ENCODE assay signal across 16 cellular contexts in the genomic region with DNA sequence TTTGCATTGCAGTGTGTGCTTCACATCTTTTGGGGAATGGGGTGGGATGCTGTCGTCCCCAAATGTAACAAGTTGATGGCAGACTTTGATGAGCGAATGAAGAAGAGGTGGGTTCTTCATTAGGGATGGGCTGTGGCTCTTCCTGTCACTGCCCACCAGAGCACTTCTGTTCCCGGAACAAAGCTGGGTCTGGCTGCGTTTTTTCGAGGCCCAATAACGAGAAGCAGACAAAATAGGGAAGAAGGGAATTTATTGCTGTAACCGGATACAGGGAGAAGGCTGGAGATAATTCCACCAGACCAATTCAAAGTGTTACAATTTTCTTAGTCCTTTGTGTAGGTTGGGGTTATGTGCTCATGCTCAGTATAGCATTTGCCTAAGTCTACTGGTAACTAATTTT.
DNase-seq lines count a peak whose midpoint lies in the region; ATAC-seq and TF ChIP-seq lines count a peak whose summit lies in the region.
"Had no signal": no experiment of that assay in that cellular context is flagged by ENCODE, and none has a peak within 500 bp of the region (broad histone marks: within the 10 kb centered on the region; RNA-seq: fewer than 3 reads in every experiment).

No MANE protein-coding gene starts in this region.

- H3K27ac ChIP-seq in heart right ventricle (peak overlapping the region in 9 of 10 donors; percentile 24 to 73 (median 62)), smooth muscle cell (ENCODE audit: low read depth) (peak overlapping the region; percentile 82)
- H3K27ac ChIP-seq: C4-2B had no signal

- H3K4me3 ChIP-seq in heart right ventricle (no peak overlapping the region), smooth muscle cell (no peak overlapping the region)

- H3K9ac ChIP-seq in smooth muscle cell (ENCODE audit: low read depth): no peak overlapping the region

- peaks cover 0 to 3% (median 0%) of the 10 kb centered on the region in 5 experiments for H3K9me3 Mint-ChIP-seq in brain
- H3K9me3 Mint-ChIP-seq in mesothelial cell of epicardium: no peaks in the 10 kb centered on the region

- no peaks in the 10 kb centered on the region for H3K36me3 Mint-ChIP-seq in brain
- H3K36me3 Mint-ChIP-seq in mesothelial cell of epicardium: no peaks in the 10 kb centered on the region

- peaks cover 22% of the 10 kb centered on the region for H3F3A ChIP-seq in smooth muscle cell (ENCODE audit: low read depth)

- H3K27me3 ChIP-seq in heart right ventricle (no peaks in the 10 kb centered on the region), smooth muscle cell (ENCODE audit: low read depth) (no peaks in the 10 kb centered on the region)

- H3K79me2 ChIP-seq in smooth muscle cell (ENCODE audit: low read depth): no peaks in the 10 kb centered on the region

- no peak overlapping the region for H2AFZ ChIP-seq in smooth muscle cell (ENCODE audit: low read depth)

- no peak for ATAC-seq in heart right ventricle
- ATAC-seq in GM21381 (IDR thresholded peaks at IDR 0.05; ENCODE audit: unreplicated experiment): no peak
- no peak for ATAC-seq in HG02885 (IDR thresholded peaks at IDR 0.05; ENCODE audit: poor library complexity, unreplicated experiment)

- H3K27ac Mint-ChIP-seq in brain (peak overlapping the region; percentile 17 to 78 (median 51)), mesothelial cell of epicardium (peak overlapping the region; percentile 87)

- no peaks in the 10 kb centered on the region for H4K20me1 ChIP-seq in smooth muscle cell (ENCODE audit: low read depth)

- H3K4me3 Mint-ChIP-seq in brain (no peak overlapping the region), mesothelial cell of epicardium (no peak overlapping the region)

- H3K4me1 ChIP-seq in heart right ventricle: peaks cover 0 to 81% (median 33%) of the 10 kb centered on the region in 9 donors
- no peaks in the 10 kb centered on the region for H3K4me1 ChIP-seq in smooth muscle cell (ENCODE audit: low read depth)

- H3K4me1 Mint-ChIP-seq in brain (peaks cover 44% of the 10 kb centered on the region), mesothelial cell of epicardium (peaks cover 56% of the 10 kb centered on the region)

- H3K36me3 ChIP-seq in heart right ventricle (no peaks in the 10 kb centered on the region), smooth muscle cell (ENCODE audit: low read depth) (no peaks in the 10 kb centered on the region)

- H3K4me2 ChIP-seq in smooth muscle cell: peak overlapping the region; percentile 38

- TF ChIP-seq CTCF in heart right ventricle (IDR thresholded peaks at IDR 0.05) (no peak), brain (conservative IDR thresholded peaks at IDR 0.05) (no peak), mesothelial cell of epicardium (IDR thresholded peaks at IDR 0.05; ENCODE audit: unreplicated experiment) (no peak), smooth muscle cell (IDR thresholded peaks at IDR 0.05; ENCODE audit: borderline replicate concordance, insufficient read depth, poor library complexity, severe bottlenecking) (no peak)

- no peaks in the 10 kb centered on the region for H3K27me3 Mint-ChIP-seq in brain
- no peaks in the 10 kb centered on the region for H3K27me3 Mint-ChIP-seq in mesothelial cell of epicardium (ENCODE audit: low read depth)

- H3K9me3 ChIP-seq in heart right ventricle: no peaks in the 10 kb centered on the region
- H3K9me3 ChIP-seq in smooth muscle cell (replicated peaks; ENCODE audit: low read depth): no peaks in the 10 kb centered on the region

- WGBS in heart right ventricle, 2 donors: 51 to 56% methylated on average over 7 of the region's 7 CpGs
- 14% methylated on average over 7 of the region's 7 CpGs for WGBS in smooth muscle cell (ENCODE audit: low lambda C conversion rate)

- intact Hi-C loops in heart right ventricle (cut with DNase I) (loop anchor here in 1 of 10 donors (10.0 kb wide), 1 partner anchor 83 kb away; no protein-coding TSS in a partner anchor), cardiac septum (cut with DNase I) (no loop called here)

- no peak for DNase-seq in heart right ventricle
- DNase-seq in cardiac septum (ENCODE audit: low spot score): no peak
- DNase-seq in mesothelial cell of epicardium (ENCODE audit: low spot score in 2 of 2, unreplicated experiment in 2 of 2): no peak
- no peak for DNase-seq in smooth muscle cell (lab: John Stamatoyannopoulos, UW; ENCODE audit: unreplicated experiment)
- DNase-seq in NCI-H2171 (lab: John Stamatoyannopoulos, UW): no peak
- DNase-seq: DMS53, GF-D8, H7, NCI-H1105, NCI-H2029 treated with DMSO at 0.1 percent for 48 hours, NCI-H524 treated with DMSO at 0.1 percent for 48 hours, NCI-H82 had no signal
